In genomic region chr18:2874765-2875164, GRCh38 we compare ENCODE assay signal across 21 cellular contexts. TPM values are rescaled to one million over a fixed set of nuclear protein-coding genes. Genes with fewer than 3 reads are reported as not detected.
DNase-seq lines count a peak whose midpoint lies in the region; ATAC-seq and TF ChIP-seq lines count a peak whose summit lies in the region.
"Had no signal": no experiment of that assay in that cellular context is flagged by ENCODE, and none has a peak within 500 bp of the region (broad histone marks: within the 10 kb centered on the region; RNA-seq: fewer than 3 reads in every experiment).

No MANE protein-coding gene starts in this region.

- H3K4me3 ChIP-seq in thyroid gland (replicated peaks in 1 of 3): no peak overlapping the region
- H3K4me3 ChIP-seq: esophagus muscularis mucosa, skin epidermis had no signal

- no peaks in the 10 kb centered on the region for H3K9me3 Mint-ChIP-seq in chondrocyte (ENCODE audit: low read depth)
- H3K9me3 Mint-ChIP-seq: activated naive CD8-positive, alpha-beta T cell treated with anti-CD3 and anti-CD28 coated beads, Interleukin-2, amount 50 U/mL, for 24 hours; natural killer cell treated with Interleukin-12 subunit alpha and Interleukin-12 subunit beta and Interleukin-15 and Interleukin-18, amount 100 ng/mL, for 72 hours had no signal

- ATAC-seq in left lobe of liver (no peak), HG03196 (IDR thresholded peaks at IDR 0.05; ENCODE audit: unreplicated experiment) (no peak), HG03432 (IDR thresholded peaks at IDR 0.05; ENCODE audit: unreplicated experiment) (no peak)
- ATAC-seq: activated CD4-positive, alpha-beta T cell treated with anti-CD3 and anti-CD28 coated beads for 36 hours; activated naive CD8-positive, alpha-beta T cell treated with anti-CD3 and anti-CD28 coated beads, Interleukin-2, amount 50 U/mL, for 24 hours; natural killer cell treated with Interleukin-12 subunit alpha and Interleukin-12 subunit beta and Interleukin-15 and Interleukin-18, amount 100 ng/mL, for 72 hours had no signal

- H3K4me1 Mint-ChIP-seq in chondrocyte (ENCODE audit: low read depth): peaks cover 30% of the 10 kb centered on the region
- H3K4me1 Mint-ChIP-seq: activated CD4-positive, alpha-beta T cell treated with anti-CD3 and anti-CD28 coated beads for 36 hours; activated naive CD8-positive, alpha-beta T cell treated with anti-CD3 and anti-CD28 coated beads, Interleukin-2, amount 50 U/mL, for 24 hours had no signal

- H3K27ac Mint-ChIP-seq in chondrocyte (ENCODE audit: unreplicated experiment): peak overlapping the region; percentile 94
- H3K27ac Mint-ChIP-seq: activated CD4-positive, alpha-beta T cell treated with anti-CD3 and anti-CD28 coated beads for 36 hours; activated naive CD8-positive, alpha-beta T cell treated with anti-CD3 and anti-CD28 coated beads, Interleukin-2, amount 50 U/mL, for 24 hours; natural killer cell treated with Interleukin-12 subunit alpha and Interleukin-12 subunit beta and Interleukin-15 and Interleukin-18, amount 100 ng/mL, for 72 hours had no signal

- no peaks in the 10 kb centered on the region for H3K36me3 Mint-ChIP-seq in chondrocyte (ENCODE audit: low read depth)
- H3K36me3 Mint-ChIP-seq: natural killer cell treated with Interleukin-12 subunit alpha and Interleukin-12 subunit beta and Interleukin-15 and Interleukin-18, amount 100 ng/mL, for 72 hours had no signal

- H3K27me3 Mint-ChIP-seq in chondrocyte (ENCODE audit: low read depth): no peaks in the 10 kb centered on the region
- H3K27me3 Mint-ChIP-seq: activated CD4-positive, alpha-beta T cell treated with anti-CD3 and anti-CD28 coated beads for 36 hours had no signal

- H3K27ac ChIP-seq in thyroid gland: peak overlapping the region; percentile 21 to 75 (median 54)

- H3K9me3 ChIP-seq in thyroid gland: no peaks in the 10 kb centered on the region
- H3K9me3 ChIP-seq: esophagus muscularis mucosa had no signal

- no peaks in the 10 kb centered on the region for H3K36me3 ChIP-seq in thyroid gland
- H3K36me3 ChIP-seq: esophagus muscularis mucosa had no signal

- intact Hi-C loops in thyroid gland (cut with DNase I): no loop called here

- no peak for TF ChIP-seq CTCF in chondrocyte (IDR thresholded peaks at IDR 0.05)
- no peak for TF ChIP-seq CTCF in thyroid gland (IDR thresholded peaks at IDR 0.05)

- peaks cover 0 to 26% of the 10 kb centered on the region in 2 donors for H3K4me1 ChIP-seq in thyroid gland

- H3K27me3 ChIP-seq in thyroid gland: no peaks in the 10 kb centered on the region
- H3K27me3 ChIP-seq: esophagus muscularis mucosa had no signal

- peak; percentile 35 for DNase-seq in activated CD8-positive, alpha-beta memory T cell treated with anti-CD3 and anti-CD28 coated beads, Interleukin-2, amount 50 U/mL, for 48 hours
- DNase-seq in activated CD8-positive, alpha-beta memory T cell treated with anti-CD3 and anti-CD28 coated beads, Interleukin-2, amount 50 U/mL, for 4 hours: no peak
- no peak for DNase-seq in chondrocyte (ENCODE audit: low spot score)
- DNase-seq in left lobe of liver (ENCODE audit: low spot score): peak; percentile 18
- no peak for DNase-seq in thyroid gland
- DNase-seq in AG20443 (ENCODE audit: low spot score): no peak
- DNase-seq: activated CD4-positive, alpha-beta T cell treated with anti-CD3 and anti-CD28 coated beads for 36 hours; activated naive CD8-positive, alpha-beta T cell treated with anti-CD3 and anti-CD28 coated beads, Interleukin-2, amount 50 U/mL, for 24 hours; C1 segment of cervical spinal cord; central memory CD4-positive, alpha-beta T cell; DMS 273 treated with DMSO at 0.1 percent for 48 hours; effector CD8-positive, alpha-beta T cell; NCI-H1694; posterior cingulate gyrus; stimulated activated CD4-positive, alpha-beta T cell treated with anti-CD3 and anti-CD28 coated beads, Interleukin-2, amount 100 ng/mL, for 48 hours; T-helper 1 cell had no signal

- 75 to 79% methylated on average over 7 of the region's 7 CpGs for WGBS in thyroid gland, 2 donors

- peak overlapping the region; percentile 21 for H3K4me3 Mint-ChIP-seq in chondrocyte (ENCODE audit: unreplicated experiment)
- H3K4me3 Mint-ChIP-seq: activated CD4-positive, alpha-beta T cell treated with anti-CD3 and anti-CD28 coated beads for 36 hours; activated naive CD8-positive, alpha-beta T cell treated with anti-CD3 and anti-CD28 coated beads, Interleukin-2, amount 50 U/mL, for 24 hours; natural killer cell treated with Interleukin-12 subunit alpha and Interleukin-12 subunit beta and Interleukin-15 and Interleukin-18, amount 100 ng/mL, for 72 hours had no signal

- no peak for TF ChIP-seq POLR2A in thyroid gland (IDR thresholded peaks at IDR 0.05)

RNA-seq across cellular contexts. Expression of gene EMILIN2, which starts 28.0 kb away (rescaled TPM):
- total RNA-seq in chondrocyte (2.2 to 9.9 TPM (median 9.3 TPM) in 3 replicates), left lobe of liver (0.53 TPM), thyroid gland (10 to 100 TPM; 17.9 to 29.9 (median 22.2) TPM)

Comparison
In these comparisons a context has a peak if more than half of its experiments do, and no peak if none do; other contexts are left out.
1. DNase-seq: peak in activated CD8-positive, alpha-beta memory T cell treated with anti-CD3 and anti-CD28 coated beads, Interleukin-2, amount 50 U/mL, for 48 hours (single experiment) and left lobe of liver (single experiment); none in activated CD8-positive, alpha-beta memory T cell treated with anti-CD3 and anti-CD28 coated beads, Interleukin-2, amount 50 U/mL, for 4 hours (single experiment), chondrocyte (single experiment), thyroid gland (0 of 2) and AG20443 (single experiment).